ENCODE assay signal across 1 cellular context in the genomic region with DNA sequence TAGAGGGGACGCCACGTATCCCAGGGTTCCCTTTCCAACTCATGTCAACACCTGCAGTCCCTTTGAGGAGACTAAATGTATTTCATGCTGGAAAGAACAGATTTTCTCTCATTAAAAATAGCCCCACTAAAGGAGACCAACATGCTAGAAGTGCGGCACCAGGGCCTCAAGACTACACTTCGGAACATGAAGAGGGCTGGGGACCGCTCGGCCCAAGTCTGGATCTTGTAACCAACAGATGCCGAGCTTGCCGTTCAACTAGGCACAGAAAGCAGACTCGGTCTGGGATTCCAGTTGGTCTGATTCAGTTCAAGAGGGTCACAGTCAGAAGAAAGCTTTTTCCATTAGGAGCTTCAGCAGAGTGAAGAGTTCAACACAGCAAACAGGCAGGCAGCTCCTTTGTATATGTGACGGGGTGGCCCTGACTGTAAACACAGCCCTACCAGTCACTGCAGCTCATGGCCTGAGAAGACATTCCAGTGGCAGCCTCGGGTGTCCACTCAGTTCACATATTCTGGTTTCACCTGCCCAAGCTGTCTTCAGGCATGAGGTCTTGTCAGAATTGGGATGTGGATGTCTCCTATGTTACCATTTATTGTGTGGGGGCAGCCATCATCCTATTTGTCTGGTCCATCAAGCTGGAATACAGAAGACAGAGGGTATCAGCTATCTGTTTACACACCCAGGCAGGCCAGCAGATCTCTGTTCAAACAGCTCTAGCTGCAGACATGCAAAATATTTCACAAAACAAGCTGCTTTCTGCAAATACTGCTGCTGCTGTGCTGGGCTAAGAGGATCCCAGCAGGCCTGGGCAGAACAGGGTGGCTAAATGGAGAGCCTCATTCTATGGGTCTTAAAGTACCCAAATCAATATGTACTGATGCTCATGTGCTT.
TF ChIP-seq lines count a peak whose summit lies in the region.

No MANE protein-coding gene starts in this region.

TF ChIP-seq in IMR-90, 13 proteins besides CTCF, POLR2A, EP300 and RAD21:
- no peak for TF ChIP-seq BHLHE40 (IDR thresholded peaks at IDR 0.05; ENCODE audit: low read depth, low read length)
- no peak for TF ChIP-seq MAFK (IDR thresholded peaks at IDR 0.05; ENCODE audit: low read depth, low read length)
- TF ChIP-seq, protein P1, sequence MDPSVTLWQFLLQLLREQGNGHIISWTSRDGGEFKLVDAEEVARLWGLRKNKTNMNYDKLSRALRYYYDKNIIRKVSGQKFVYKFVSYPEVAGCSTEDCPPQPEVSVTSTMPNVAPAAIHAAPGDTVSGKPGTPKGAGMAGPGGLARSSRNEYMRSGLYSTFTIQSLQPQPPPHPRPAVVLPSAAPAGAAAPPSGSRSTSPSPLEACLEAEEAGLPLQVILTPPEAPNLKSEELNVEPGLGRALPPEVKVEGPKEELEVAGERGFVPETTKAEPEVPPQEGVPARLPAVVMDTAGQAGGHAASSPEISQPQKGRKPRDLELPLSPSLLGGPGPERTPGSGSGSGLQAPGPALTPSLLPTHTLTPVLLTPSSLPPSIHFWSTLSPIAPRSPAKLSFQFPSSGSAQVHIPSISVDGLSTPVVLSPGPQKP (IDR thresholded peaks at IDR 0.05; ENCODE audit: borderline replicate concordance, low read depth, low read length) = no peak
- no peak for TF ChIP-seq FOS (IDR thresholded peaks at IDR 0.05; ENCODE audit: low read depth, low read length)
- no peak for TF ChIP-seq SMC3 (IDR thresholded peaks at IDR 0.05; ENCODE audit: low read depth, low read length)
